In the genomic region with DNA sequence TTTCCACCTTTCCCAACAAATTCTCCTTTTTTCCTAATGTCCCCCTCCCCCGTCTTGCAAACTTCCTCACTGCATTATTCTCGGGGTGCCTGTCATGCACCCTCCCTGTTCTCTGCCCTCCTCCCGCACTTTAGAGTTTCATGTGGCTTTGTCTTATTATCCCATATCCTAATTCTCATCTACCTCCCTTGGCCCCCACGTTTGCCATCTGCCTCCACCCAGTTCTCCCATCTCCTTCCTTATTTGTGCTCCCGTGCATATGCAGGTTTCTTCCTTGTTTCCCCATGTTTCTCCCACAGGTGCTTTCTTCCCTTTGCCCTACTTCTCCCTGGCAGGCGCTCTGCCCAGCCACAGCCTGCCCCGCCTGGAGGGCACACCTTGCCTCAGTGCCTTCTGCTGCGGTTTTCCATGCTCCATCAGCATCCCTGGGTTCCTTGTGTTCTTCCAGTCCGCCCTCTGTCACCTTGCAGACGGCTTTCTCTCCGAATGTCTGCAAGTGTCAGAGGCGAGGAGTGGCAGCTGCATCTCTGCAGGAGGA, we compare ENCODE assay signal across 9 cellular contexts. TPM values are rescaled to one million over a fixed set of nuclear protein-coding genes. Genes with fewer than 3 reads are reported as not detected.
DNase-seq lines count a peak whose midpoint lies in the region; ATAC-seq, FAIRE-seq and TF ChIP-seq lines count a peak whose summit lies in the region.
"Had no signal": no experiment of that assay in that cellular context is flagged by ENCODE, and none has a peak within 500 bp of the region (broad histone marks: within the 10 kb centered on the region; RNA-seq: fewer than 3 reads in every experiment).

No MANE protein-coding gene starts in this region.

- H3K27ac Mint-ChIP-seq in T-helper 2 cell treated with Interferon-gamma antibody and Interleukin-4, amounts not matched to agents 5 μg/mL and 100 μg/mL, for 36 hours, result peak overlapping the region; percentile 28
- no peak overlapping the region for H3K27ac Mint-ChIP-seq in activated CD8-positive, alpha-beta T cell treated with anti-CD3 and anti-CD28 coated beads, Interleukin-2, amount 10 ng/mL, durations not matched to agents 7 days and 5 days
- no peak overlapping the region for H3K27ac Mint-ChIP-seq in stimulated activated memory B cell treated with anti-CD40 and anti-IgM and Interleukin-4, amounts not matched to agents 10 μg/mL and 1 μg/mL and 100 μg/mL, for 72 hours

- peaks cover 12% of the 10 kb centered on the region for H3K27me3 Mint-ChIP-seq in T-helper 2 cell treated with Interferon-gamma antibody and Interleukin-4, amounts not matched to agents 5 μg/mL and 100 μg/mL, for 36 hours (ENCODE audit: low read depth)
- peaks cover 3% of the 10 kb centered on the region for H3K27me3 Mint-ChIP-seq in activated CD8-positive, alpha-beta T cell treated with anti-CD3 and anti-CD28 coated beads, Interleukin-2, amount 10 ng/mL, durations not matched to agents 7 days and 5 days (ENCODE audit: low read depth)
- peaks cover 49% of the 10 kb centered on the region for H3K27me3 Mint-ChIP-seq in stimulated activated memory B cell treated with anti-CD40 and anti-IgM and Interleukin-4, amounts not matched to agents 10 μg/mL and 1 μg/mL and 100 μg/mL, for 72 hours

- H3K9ac ChIP-seq in kidney (ENCODE audit: low read length in 2 of 2), result peak overlapping the region; percentile 88 to 90

- peak overlapping the region; percentile 80 to 82 for H3K4me3 ChIP-seq in kidney (ENCODE audit: low read length in 2 of 2)

- no peaks in the 10 kb centered on the region for H3K9me3 ChIP-seq in kidney (ENCODE audit: control insufficient read depth in 1 of 2, low read length in 2 of 2)

- TF ChIP-seq CTCF in kidney (IDR thresholded peaks at IDR 0.05; ENCODE audit: borderline replicate concordance, extremely low read depth, insufficient read depth), result no peak

- peaks cover 7% of the 10 kb centered on the region for H3K36me3 Mint-ChIP-seq in T-helper 2 cell treated with Interferon-gamma antibody and Interleukin-4, amounts not matched to agents 5 μg/mL and 100 μg/mL, for 36 hours (ENCODE audit: low read depth)
- H3K36me3 Mint-ChIP-seq in activated CD8-positive, alpha-beta T cell treated with anti-CD3 and anti-CD28 coated beads, Interleukin-2, amount 10 ng/mL, durations not matched to agents 7 days and 5 days (ENCODE audit: low read depth), result peaks cover 11% of the 10 kb centered on the region
- no peaks in the 10 kb centered on the region for H3K36me3 Mint-ChIP-seq in stimulated activated memory B cell treated with anti-CD40 and anti-IgM and Interleukin-4, amounts not matched to agents 10 μg/mL and 1 μg/mL and 100 μg/mL, for 72 hours

- no peak for DNase-seq in T-helper 2 cell treated with Interferon-gamma antibody and Interleukin-4, amounts not matched to agents 5 μg/mL and 100 μg/mL, for 36 hours (ENCODE audit: low spot score)
- DNase-seq in T-helper 2 cell (no peak), kidney (no peak), 8988T (no peak), iPS-NIHi7 (ENCODE audit: extremely low spot score) (no peak)
- no peak for DNase-seq in activated CD8-positive, alpha-beta T cell treated with anti-CD3 and anti-CD28 coated beads, Interleukin-2, amount 10 ng/mL, durations not matched to agents 7 days and 5 days
- no peak for DNase-seq in activated CD4-positive, alpha-beta T cell treated with anti-CD3 and anti-CD28 coated beads, Interleukin-2, amount 50 U/mL, for 1 hour
- DNase-seq: activated gamma-delta T cell treated with Interleukin-2 at 50 U/mL for 16 hours had no signal

- H3K9me3 Mint-ChIP-seq in T-helper 2 cell treated with Interferon-gamma antibody and Interleukin-4, amounts not matched to agents 5 μg/mL and 100 μg/mL, for 36 hours, result no peaks in the 10 kb centered on the region
- H3K9me3 Mint-ChIP-seq in activated CD8-positive, alpha-beta T cell treated with anti-CD3 and anti-CD28 coated beads, Interleukin-2, amount 10 ng/mL, durations not matched to agents 7 days and 5 days (ENCODE audit: insufficient read depth), result no peaks in the 10 kb centered on the region
- H3K9me3 Mint-ChIP-seq in stimulated activated memory B cell treated with anti-CD40 and anti-IgM and Interleukin-4, amounts not matched to agents 10 μg/mL and 1 μg/mL and 100 μg/mL, for 72 hours, result no peaks in the 10 kb centered on the region

- H3K36me3 ChIP-seq in kidney (ENCODE audit: control insufficient read depth in 1 of 2, insufficient read depth in 2 of 2, low read length in 2 of 2), result peaks cover 0 to 7% of the 10 kb centered on the region in 2 donors

- no peak for FAIRE-seq in kidney (lab: Jason Lieb, UNC)

- CTCF ChIA-PET in activated CD8-positive, alpha-beta T cell treated with anti-CD3 and anti-CD28 coated beads, Interleukin-2, amount 10 ng/mL, durations not matched to agents 7 days and 5 days (lab: Charles Lee), result interaction anchor here (0.8 to 2.3 kb wide), 13 partner anchors 11 to 140 kb away, joined by 3 to 15 read pairs (median 8); no protein-coding TSS in a partner anchor

- H3K4me3 Mint-ChIP-seq in T-helper 2 cell treated with Interferon-gamma antibody and Interleukin-4, amounts not matched to agents 5 μg/mL and 100 μg/mL, for 36 hours, result peak overlapping the region; percentile 92
- H3K4me3 Mint-ChIP-seq in activated CD8-positive, alpha-beta T cell treated with anti-CD3 and anti-CD28 coated beads, Interleukin-2, amount 10 ng/mL, durations not matched to agents 7 days and 5 days, result peak overlapping the region; percentile 88
- peak overlapping the region; percentile 67 for H3K4me3 Mint-ChIP-seq in stimulated activated memory B cell treated with anti-CD40 and anti-IgM and Interleukin-4, amounts not matched to agents 10 μg/mL and 1 μg/mL and 100 μg/mL, for 72 hours

- intact Hi-C loops in kidney (cut with DNase I), result no loop called here

- peak overlapping the region; percentile 87 to 93 for H3K27ac ChIP-seq in kidney (ENCODE audit: low read depth in 2 of 2, low read length in 2 of 2)

- POLR2A ChIA-PET in activated CD8-positive, alpha-beta T cell treated with anti-CD3 and anti-CD28 coated beads, Interleukin-2, amount 10 ng/mL, durations not matched to agents 7 days and 5 days (lab: Charles Lee), result interaction anchor here (1.1 to 2.0 kb wide), 4 partner anchors 12 to 21 kb away, joined by 3 to 6 read pairs (median 4); no protein-coding TSS in a partner anchor

- ATAC-seq in activated CD8-positive, alpha-beta T cell treated with anti-CD3 and anti-CD28 coated beads, Interleukin-2, amount 10 ng/mL, durations not matched to agents 7 days and 5 days, result no peak
- no peak for ATAC-seq in stimulated activated memory B cell treated with anti-CD40 and anti-IgM and Interleukin-4, amounts not matched to agents 10 μg/mL and 1 μg/mL and 100 μg/mL, for 72 hours

- peaks cover 11 to 19% of the 10 kb centered on the region in 2 donors for H3K4me1 ChIP-seq in kidney (ENCODE audit: control insufficient read depth in 1 of 2, insufficient read depth in 1 of 2, low read depth in 1 of 2, low read length in 2 of 2)

- peaks cover 20% of the 10 kb centered on the region for H3K4me1 Mint-ChIP-seq in T-helper 2 cell treated with Interferon-gamma antibody and Interleukin-4, amounts not matched to agents 5 μg/mL and 100 μg/mL, for 36 hours (ENCODE audit: low read depth)
- peaks cover 45% of the 10 kb centered on the region for H3K4me1 Mint-ChIP-seq in activated CD8-positive, alpha-beta T cell treated with anti-CD3 and anti-CD28 coated beads, Interleukin-2, amount 10 ng/mL, durations not matched to agents 7 days and 5 days (ENCODE audit: low read depth)
- peaks cover 22% of the 10 kb centered on the region for H3K4me1 Mint-ChIP-seq in stimulated activated memory B cell treated with anti-CD40 and anti-IgM and Interleukin-4, amounts not matched to agents 10 μg/mL and 1 μg/mL and 100 μg/mL, for 72 hours

RNA-seq across cellular contexts. Expression of a gene that starts 1.5 kb away (rescaled TPM):
- total RNA-seq in activated CD8-positive, alpha-beta T cell treated with anti-CD3 and anti-CD28 coated beads, Interleukin-2, amount 10 ng/mL, durations not matched to agents 7 days and 5 days, result 10 to 100 TPM; 57.4 to 63.2 TPM
- 69.2 TPM for total RNA-seq in kidney
- polyA plus RNA-seq in kidney (ENCODE audit: insufficient read depth, low read depth, low replicate concordance), result 12.3 TPM
